11 cellular contexts compared by ENCODE assay signal in the genomic region with DNA sequence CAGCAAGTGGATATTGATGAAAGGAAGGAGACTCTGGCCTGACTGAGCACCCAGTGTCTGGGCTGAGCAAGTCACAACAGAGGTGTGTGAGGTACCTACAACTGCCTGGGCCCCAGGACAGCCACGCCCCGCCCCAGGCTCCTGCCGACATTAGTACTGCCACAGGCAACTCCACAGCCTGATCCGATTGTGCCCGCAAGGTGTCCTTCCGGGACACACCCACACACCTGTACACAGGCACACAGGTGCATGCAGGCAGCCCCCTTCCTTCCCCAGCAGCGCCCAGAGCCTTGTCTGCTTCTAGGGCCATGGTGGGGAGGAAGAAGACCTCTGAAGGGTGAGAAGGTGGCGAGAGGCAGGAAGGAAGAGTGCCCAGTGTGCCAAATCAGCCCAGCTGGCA.
DNase-seq lines count a peak whose midpoint lies in the region; ATAC-seq and TF ChIP-seq lines count a peak whose summit lies in the region.
"Had no signal": no experiment of that assay in that cellular context is flagged by ENCODE, and none has a peak within 500 bp of the region (broad histone marks: within the 10 kb centered on the region; RNA-seq: fewer than 3 reads in every experiment).

No MANE protein-coding gene starts in this region.

- H3K9me3 Mint-ChIP-seq in nephron progenitor cell, result no peaks in the 10 kb centered on the region
- H3K9me3 Mint-ChIP-seq: naive thymus-derived CD4-positive, alpha-beta T cell had no signal

- H3K79me2 ChIP-seq in fibroblast of lung (ENCODE audit: control insufficient read depth, insufficient read depth, low read length) (peaks cover 8% of the 10 kb centered on the region), MM.1S (ENCODE audit: low read length) (no peaks in the 10 kb centered on the region)

- TF ChIP-seq CTCF in fibroblast of lung (conservative IDR thresholded peaks at IDR 0.05 in 1 of 2, IDR thresholded peaks at IDR 0.05 in 1 of 2; ENCODE audit: low read depth in 1 of 2, low read length in 2 of 2) (no peak), nephron progenitor cell (IDR thresholded peaks at IDR 0.05) (no peak), tibial nerve (IDR thresholded peaks at IDR 0.05) (no peak), MM.1S (IDR thresholded peaks at IDR 0.05; ENCODE audit: low read length) (no peak)

- peaks cover 50% of the 10 kb centered on the region for H3K4me1 ChIP-seq in fibroblast of lung (ENCODE audit: control insufficient read depth, extremely low read depth, insufficient read depth, low read length)
- H3K4me1 ChIP-seq in tibial nerve, result peaks cover 3 to 100% (median 96%) of the 10 kb centered on the region in 4 donors
- no peaks in the 10 kb centered on the region for H3K4me1 ChIP-seq in MM.1S (ENCODE audit: low read length)

- H3K9ac ChIP-seq in fibroblast of lung (ENCODE audit: insufficient read depth, low read length), result no peak overlapping the region
- no peak overlapping the region for H3K9ac ChIP-seq in MM.1S (ENCODE audit: low read length)

- H3K4me3 ChIP-seq in fibroblast of lung (replicated peaks in 1 of 4; ENCODE audit: control extremely low read depth in 1 of 4, insufficient read depth in 1 of 4, low read depth in 3 of 4, low read length in 4 of 4) (no peak overlapping the region), tibial nerve (no peak overlapping the region), MM.1S (ENCODE audit: low read length) (no peak overlapping the region)

- H2AFZ ChIP-seq in fibroblast of lung (ENCODE audit: low read length), result no peak overlapping the region
- no peak overlapping the region for H2AFZ ChIP-seq in MM.1S (ENCODE audit: low read length)

- H3K27me3 ChIP-seq in fibroblast of lung (ENCODE audit: control insufficient read depth, insufficient read depth, low read length) (no peaks in the 10 kb centered on the region), tibial nerve (no peaks in the 10 kb centered on the region), MM.1S (replicated peaks; ENCODE audit: insufficient read depth, low read length) (peaks cover under 1% of the 10 kb centered on the region; the same call in 1 of the 2 replicates)

- H3K9me2 ChIP-seq in MM.1S (replicated peaks; ENCODE audit: insufficient read depth, low read length), result no peaks in the 10 kb centered on the region

- H4K20me1 ChIP-seq in fibroblast of lung (ENCODE audit: control insufficient read depth, extremely low read depth, insufficient read depth, low read length) (no peaks in the 10 kb centered on the region), MM.1S (ENCODE audit: insufficient read depth, low read length) (no peaks in the 10 kb centered on the region)

- peaks cover 86% of the 10 kb centered on the region for H3K4me1 Mint-ChIP-seq in nephron progenitor cell
- H3K4me1 Mint-ChIP-seq: CD4-positive, alpha-beta memory T cell; naive thymus-derived CD4-positive, alpha-beta T cell had no signal

- peak overlapping the region; percentile 35 for H3K4me3 Mint-ChIP-seq in nephron progenitor cell
- H3K4me3 Mint-ChIP-seq: CD4-positive, alpha-beta memory T cell; naive thymus-derived CD4-positive, alpha-beta T cell had no signal

- H3K36me3 Mint-ChIP-seq in nephron progenitor cell (ENCODE audit: low read depth), result no peaks in the 10 kb centered on the region
- H3K36me3 Mint-ChIP-seq: CD4-positive, alpha-beta memory T cell; naive thymus-derived CD4-positive, alpha-beta T cell had no signal

- H3K36me3 ChIP-seq in fibroblast of lung (ENCODE audit: control insufficient read depth, insufficient read depth, low read length), result peaks cover 4% of the 10 kb centered on the region
- H3K36me3 ChIP-seq in tibial nerve, result peaks cover 0 to 12% (median 0%) of the 10 kb centered on the region in 3 donors
- H3K36me3 ChIP-seq in MM.1S (replicated peaks; ENCODE audit: insufficient read depth, low read length), result no peaks in the 10 kb centered on the region

- no peaks in the 10 kb centered on the region for H3F3A ChIP-seq in MM.1S (ENCODE audit: insufficient read depth, low read length)

- ATAC-seq in GM18520 (IDR thresholded peaks at IDR 0.05; ENCODE audit: unreplicated experiment), result no peak
- ATAC-seq: naive thymus-derived CD4-positive, alpha-beta T cell had no signal

- H3K4me2 ChIP-seq in fibroblast of lung (ENCODE audit: extremely low read depth, insufficient read depth, low read length) (no peak overlapping the region), MM.1S (ENCODE audit: low read depth, low read length) (no peak overlapping the region)

- H3K27me3 Mint-ChIP-seq in nephron progenitor cell (ENCODE audit: low read depth, poor library complexity), result peaks cover 22% of the 10 kb centered on the region

- DNase-seq in NCI-H69 (lab: John Stamatoyannopoulos, UW) (peak; percentile 2), fibroblast of lung (ENCODE audit: low read depth in 2 of 2) (no peak), nephron progenitor cell (no peak), tibial nerve (ENCODE audit: low spot score in 2 of 2) (no peak), G401 (ENCODE audit: low spot score) (no peak), MM.1S (no peak)
- DNase-seq: CD4-positive, alpha-beta memory T cell; naive thymus-derived CD4-positive, alpha-beta T cell; NCI-H1092 treated with DMSO at 0.1 percent for 48 hours; NCI-H526 treated with DMSO at 0.1 percent for 48 hours had no signal

- TF ChIP-seq POLR2A in tibial nerve (IDR thresholded peaks at IDR 0.05), result no peak

- H3K27ac ChIP-seq in fibroblast of lung (ENCODE audit: insufficient read depth, low read length) (peak overlapping the region; percentile 57), tibial nerve (peak overlapping the region; percentile 68 to 94 (median 80)), MM.1S (ENCODE audit: low read length) (no peak overlapping the region)

- no peak overlapping the region for H3K27ac Mint-ChIP-seq in nephron progenitor cell
- H3K27ac Mint-ChIP-seq: CD4-positive, alpha-beta memory T cell; naive thymus-derived CD4-positive, alpha-beta T cell had no signal

- TF ChIP-seq EP300 in tibial nerve (IDR thresholded peaks at IDR 0.05), result no peak

- in situ Hi-C loops in G401 (cut with HindIII; ENCODE audit: low sequenced_read_pairs), result no loop called here

- H3K9me3 ChIP-seq in fibroblast of lung (ENCODE audit: control insufficient read depth, insufficient read depth, low read depth, low read length) (no peaks in the 10 kb centered on the region), tibial nerve (no peaks in the 10 kb centered on the region), MM.1S (replicated peaks; ENCODE audit: insufficient read depth, low read length) (no peaks in the 10 kb centered on the region)

- 73 to 88% methylated on average over 1 to 8 of the region's 8 CpGs for WGBS in tibial nerve, 2 donors
